In genomic region chr16:73217654-73218053, GRCh38 we compare ENCODE assay signal across 18 cellular contexts.
DNase-seq lines count a peak whose midpoint lies in the region; ATAC-seq, FAIRE-seq and TF ChIP-seq lines count a peak whose summit lies in the region.
"Had no signal": no experiment of that assay in that cellular context is flagged by ENCODE, and none has a peak within 500 bp of the region (broad histone marks: within the 10 kb centered on the region; RNA-seq: fewer than 3 reads in every experiment).

No MANE protein-coding gene starts in this region.

- H3K9me3 ChIP-seq in HepG2 (ENCODE audit: low read length) (peaks cover 7% of the 10 kb centered on the region), right lobe of liver (no peaks in the 10 kb centered on the region), OCI-LY7 (ENCODE audit: low read length) (no peaks in the 10 kb centered on the region)
- H3K9me3 ChIP-seq: gastroesophageal sphincter, neutrophil, vagina had no signal

- H3K4me1 ChIP-seq in HepG2 (ENCODE audit: insufficient read depth, low read length) (peaks cover 12% of the 10 kb centered on the region), right lobe of liver (no peaks in the 10 kb centered on the region), OCI-LY7 (ENCODE audit: insufficient read depth, low read length, poor library complexity, severe bottlenecking) (no peaks in the 10 kb centered on the region)
- H3K4me1 ChIP-seq: BLaER1 treated with 17β-estradiol and CSF1 and Interleukin-3, amounts not matched to agents 10 nM and 100 nM; gastroesophageal sphincter had no signal

- H3K79me2 ChIP-seq in HepG2 (ENCODE audit: insufficient read depth, low read length) = no peaks in the 10 kb centered on the region
- no peaks in the 10 kb centered on the region for H3K79me2 ChIP-seq in OCI-LY7 (ENCODE audit: insufficient read depth, low read depth, low read length)

- FAIRE-seq in HepG2 (lab: Jason Lieb, UNC) = no peak
- FAIRE-seq: colon had no signal

- no peak overlapping the region for H3K9ac ChIP-seq in HepG2 (ENCODE audit: insufficient read depth, low read depth, low read length)
- H3K9ac ChIP-seq: BLaER1 treated with 17β-estradiol and CSF1 and Interleukin-3, amounts not matched to agents 10 nM and 100 nM had no signal

- H3K36me3 ChIP-seq in HepG2 (replicated peaks in 1 of 2; ENCODE audit: control insufficient read depth in 1 of 2, insufficient read depth in 2 of 2, low read length in 2 of 2) (no peaks in the 10 kb centered on the region), right lobe of liver (no peaks in the 10 kb centered on the region), OCI-LY7 (ENCODE audit: insufficient read depth, low read length) (no peaks in the 10 kb centered on the region)
- H3K36me3 ChIP-seq: BLaER1 treated with 17β-estradiol and CSF1 and Interleukin-3, amounts not matched to agents 10 nM and 100 nM; gastroesophageal sphincter; neutrophil; vagina had no signal

- TF ChIP-seq CTCF in HepG2 (CRISPR knock-in tag; IDR thresholded peaks at IDR 0.05) = no peak
- TF ChIP-seq CTCF in right lobe of liver (IDR thresholded peaks at IDR 0.05) = no peak
- TF ChIP-seq CTCF in OCI-LY7 (conservative IDR thresholded peaks at IDR 0.05; ENCODE audit: low read length) = peak; percentile 43
- TF ChIP-seq CTCF in fibroblast of pulmonary artery (IDR thresholded peaks at IDR 0.05; ENCODE audit: low read length, missing control alignments) = peak; percentile 20

- TF ChIP-seq POLR2A in HepG2 (IDR thresholded peaks at IDR 0.05; ENCODE audit: insufficient read depth in 1 of 2, low read depth in 2 of 2, low read length in 2 of 2) = no peak
- TF ChIP-seq POLR2A in right lobe of liver (IDR thresholded peaks at IDR 0.05) = no peak

- 15% methylated on average over 3 of the region's 3 CpGs for WGBS in HepG2 (ENCODE audit: low lambda C conversion rate)
- 74% methylated on average over 3 of the region's 3 CpGs for WGBS in right lobe of liver (ENCODE audit: insufficient coverage, low coverage, low lambda C conversion rate, missing lambda C conversion rate)

- H3K27ac Mint-ChIP-seq in activated CD4-positive, alpha-beta T cell treated with anti-CD3 and anti-CD28 coated beads, Interleukin-2, amount 10 ng/mL, durations not matched to agents 24 days and 14 days = no peak overlapping the region
- H3K27ac Mint-ChIP-seq in stimulated activated naive CD8-positive, alpha-beta T cell treated with anti-CD3 and anti-CD28 coated beads, Interleukin-15, amount 100 ng/mL, for 72 hours = peak overlapping the region in 1 of 2 donors; percentile 19
- H3K27ac Mint-ChIP-seq: activated naive CD4-positive, alpha-beta T cell treated with anti-CD3 and anti-CD28 coated beads, Interleukin-2, amount 10 ng/mL, durations not matched to agents 7 days and 5 days had no signal

- peak; percentile 25; the same call in 1 of the 3 replicates for ATAC-seq in HepG2
- no peak for ATAC-seq in right lobe of liver
- ATAC-seq in HG02610 (IDR thresholded peaks at IDR 0.05; ENCODE audit: unreplicated experiment) = no peak
- ATAC-seq in stimulated activated naive CD8-positive, alpha-beta T cell treated with anti-CD3 and anti-CD28 coated beads, Interleukin-15, amount 100 ng/mL, for 72 hours = no peak
- ATAC-seq: gastroesophageal sphincter, left lobe of liver had no signal

- H3K9me3 Mint-ChIP-seq in activated CD4-positive, alpha-beta T cell treated with anti-CD3 and anti-CD28 coated beads, Interleukin-2, amount 10 ng/mL, durations not matched to agents 24 days and 14 days = no peaks in the 10 kb centered on the region
- H3K9me3 Mint-ChIP-seq in stimulated activated naive CD8-positive, alpha-beta T cell treated with anti-CD3 and anti-CD28 coated beads, Interleukin-15, amount 100 ng/mL, for 72 hours = peaks cover 0 to 20% of the 10 kb centered on the region in 2 donors

- no peak overlapping the region for H3K27ac ChIP-seq in HepG2 (ENCODE audit: extremely low read length, insufficient read depth, low read length)
- no peak overlapping the region for H3K27ac ChIP-seq in right lobe of liver
- no peak overlapping the region for H3K27ac ChIP-seq in OCI-LY7 (ENCODE audit: low read depth, low read length, poor library complexity, severe bottlenecking)
- H3K27ac ChIP-seq: BLaER1 treated with 17β-estradiol and CSF1 and Interleukin-3, amounts not matched to agents 10 nM and 100 nM; gastroesophageal sphincter; neutrophil had no signal

- DNase-seq in HepG2 (ENCODE audit: low spot score) (no peak), right lobe of liver (no peak), OCI-LY7 (ENCODE audit: low spot score) (no peak), fibroblast of pulmonary artery (ENCODE audit: low read depth) (no peak), NCI-H1930 (lab: John Stamatoyannopoulos, UW) (no peak)
- DNase-seq in activated CD4-positive, alpha-beta T cell treated with anti-CD3 and anti-CD28 coated beads, Interleukin-2, amount 10 ng/mL, durations not matched to agents 24 days and 14 days = no peak
- DNase-seq in stimulated activated naive CD8-positive, alpha-beta T cell treated with anti-CD3 and anti-CD28 coated beads, Interleukin-15, amount 100 ng/mL, for 72 hours = no peak
- DNase-seq: activated naive CD4-positive, alpha-beta T cell treated with anti-CD3 and anti-CD28 coated beads, Interleukin-2, amount 10 ng/mL, durations not matched to agents 7 days and 5 days; NCI-H1105 treated with DMSO at 0.1 percent for 48 hours; stimulated activated CD8-positive, alpha-beta memory T cell treated with anti-CD3 and anti-CD28 coated beads, Interleukin-4, amount 100 ng/mL, for 48 hours; T-helper 9 cell had no signal

- no peak overlapping the region for H2AFZ ChIP-seq in HepG2 (ENCODE audit: low read length)
- no peak overlapping the region for H2AFZ ChIP-seq in OCI-LY7 (ENCODE audit: low read length)

- no peak overlapping the region for H3K4me2 ChIP-seq in HepG2 (ENCODE audit: low read depth, low read length)
- H3K4me2 ChIP-seq in OCI-LY7 (ENCODE audit: low read length) = no peak overlapping the region
- H3K4me2 ChIP-seq: BLaER1 treated with 17β-estradiol and CSF1 and Interleukin-3, amounts not matched to agents 10 nM and 100 nM had no signal

- in situ Hi-C loops in HepG2 (cut with HindIII; ENCODE audit: extremely low pct_ligation_motif_present, low pct_unique_long_range_greater_than_20kb) = no loop called here

- H4K20me1 ChIP-seq in HepG2 (ENCODE audit: insufficient read depth, low read length) (no peaks in the 10 kb centered on the region), OCI-LY7 (ENCODE audit: insufficient read depth, low read length) (no peaks in the 10 kb centered on the region)
- H4K20me1 ChIP-seq: BLaER1 treated with 17β-estradiol and CSF1 and Interleukin-3, amounts not matched to agents 10 nM and 100 nM had no signal

- TF ChIP-seq RAD21 in HepG2 (CRISPR knock-in tag; IDR thresholded peaks at IDR 0.05) = no peak

- BruUV-seq in HepG2 (replicated peaks; lab: Mats Ljungman, UMichigan) (no TSS peak), OCI-LY7 (replicated peaks; lab: Mats Ljungman, UMichigan) (no TSS peak)

- intact Hi-C loops in HepG2 (cut with micrococcal nuclease; ENCODE audit: unreplicated experiment) = no loop called here
- intact Hi-C loops in right lobe of liver (cut with DNase I) = no loop called here
- intact Hi-C loops in OCI-LY7 (cut with micrococcal nuclease; ENCODE audit: unreplicated experiment) = no loop called here
- intact Hi-C loops in activated CD4-positive, alpha-beta T cell treated with anti-CD3 and anti-CD28 coated beads, Interleukin-2, amount 10 ng/mL, durations not matched to agents 24 days and 14 days (cut with micrococcal nuclease) = no loop called here

- H3K4me1 Mint-ChIP-seq in activated CD4-positive, alpha-beta T cell treated with anti-CD3 and anti-CD28 coated beads, Interleukin-2, amount 10 ng/mL, durations not matched to agents 24 days and 14 days = no peaks in the 10 kb centered on the region
- no peaks in the 10 kb centered on the region for H3K4me1 Mint-ChIP-seq in stimulated activated naive CD8-positive, alpha-beta T cell treated with anti-CD3 and anti-CD28 coated beads, Interleukin-15, amount 100 ng/mL, for 72 hours
- H3K4me1 Mint-ChIP-seq: activated naive CD4-positive, alpha-beta T cell treated with anti-CD3 and anti-CD28 coated beads, Interleukin-2, amount 10 ng/mL, durations not matched to agents 7 days and 5 days had no signal

- no peaks in the 10 kb centered on the region for H3K9me2 ChIP-seq in OCI-LY7 (ENCODE audit: insufficient read depth, low read length)

- H3K4me3 Mint-ChIP-seq in activated CD4-positive, alpha-beta T cell treated with anti-CD3 and anti-CD28 coated beads, Interleukin-2, amount 10 ng/mL, durations not matched to agents 24 days and 14 days = no peak overlapping the region
- H3K4me3 Mint-ChIP-seq in stimulated activated naive CD8-positive, alpha-beta T cell treated with anti-CD3 and anti-CD28 coated beads, Interleukin-15, amount 100 ng/mL, for 72 hours = no peak overlapping the region
- H3K4me3 Mint-ChIP-seq: activated naive CD4-positive, alpha-beta T cell treated with anti-CD3 and anti-CD28 coated beads, Interleukin-2, amount 10 ng/mL, durations not matched to agents 7 days and 5 days had no signal

- no peaks in the 10 kb centered on the region for H3K27me3 Mint-ChIP-seq in activated CD4-positive, alpha-beta T cell treated with anti-CD3 and anti-CD28 coated beads, Interleukin-2, amount 10 ng/mL, durations not matched to agents 24 days and 14 days
- no peaks in the 10 kb centered on the region for H3K27me3 Mint-ChIP-seq in stimulated activated naive CD8-positive, alpha-beta T cell treated with anti-CD3 and anti-CD28 coated beads, Interleukin-15, amount 100 ng/mL, for 72 hours
- H3K27me3 Mint-ChIP-seq: activated naive CD4-positive, alpha-beta T cell treated with anti-CD3 and anti-CD28 coated beads, Interleukin-2, amount 10 ng/mL, durations not matched to agents 7 days and 5 days had no signal

- POLR2A ChIA-PET in HepG2 (lab: Yijun Ruan, JAX) = no interaction called here
- POLR2A ChIA-PET in OCI-LY7 (lab: Charles Lee) = interaction anchor here (0.7 kb wide), 1 partner anchor 203 kb away, joined by 3 read pairs; no protein-coding TSS in a partner anchor

- H3K4me3 ChIP-seq in HepG2 (replicated peaks in 1 of 3; ENCODE audit: insufficient read depth in 1 of 3, low read depth in 2 of 3, low read length in 3 of 3) (no peak overlapping the region), right lobe of liver (no peak overlapping the region), OCI-LY7 (ENCODE audit: low read depth, low read length, poor library complexity, severe bottlenecking) (no peak overlapping the region), fibroblast of pulmonary artery (replicated peaks; ENCODE audit: low read depth, low read length) (no peak overlapping the region)
- H3K4me3 ChIP-seq: BLaER1 treated with 17β-estradiol and CSF1 and Interleukin-3, amounts not matched to agents 10 nM and 100 nM; gastroesophageal sphincter; vagina had no signal

- CTCF ChIA-PET in HepG2 (lab: Yijun Ruan, JAX; ENCODE audit: low intra/inter-chr PET ratio, low total read pairs) = no interaction called here
- CTCF ChIA-PET in OCI-LY7 (lab: Charles Lee; ENCODE audit: unreplicated experiment) = no interaction called here

- H3K36me3 Mint-ChIP-seq in activated CD4-positive, alpha-beta T cell treated with anti-CD3 and anti-CD28 coated beads, Interleukin-2, amount 10 ng/mL, durations not matched to agents 24 days and 14 days (ENCODE audit: low read depth) = no peaks in the 10 kb centered on the region
- H3K36me3 Mint-ChIP-seq: activated naive CD4-positive, alpha-beta T cell treated with anti-CD3 and anti-CD28 coated beads, Interleukin-2, amount 10 ng/mL, durations not matched to agents 7 days and 5 days had no signal

- TF ChIP-seq EP300 in HepG2 (IDR thresholded peaks at IDR 0.05; ENCODE audit: low read depth in 2 of 2, low read length in 2 of 2) (no peak), HepG2 (CRISPR knock-in tag; IDR thresholded peaks at IDR 0.05; ENCODE audit: borderline replicate concordance) (no peak)

- H3K27me3 ChIP-seq in HepG2 (ENCODE audit: control insufficient read depth in 1 of 2, insufficient read depth in 2 of 2, low read length in 2 of 2) (peaks cover 0 to 4% of the 10 kb centered on the region in 2 experiments; a peak in 1 of 5 replicates), right lobe of liver (no peaks in the 10 kb centered on the region)
- H3K27me3 ChIP-seq: BLaER1 treated with 17β-estradiol and CSF1 and Interleukin-3, amounts not matched to agents 10 nM and 100 nM; gastroesophageal sphincter; neutrophil; vagina had no signal

Comparison
In these comparisons a context has a peak if more than half of its experiments do, and no peak if none do; other contexts are left out.
1. CTCF ChIP-seq: peak in OCI-LY7 (single experiment) and fibroblast of pulmonary artery (single experiment); none in HepG2 (single experiment) and right lobe of liver (0 of 4).